Comparison of ENCODE assay signal across 8 cellular contexts in genomic region chrX:77788050-77788449, GRCh38. TPM values are rescaled to one million over a fixed set of nuclear protein-coding genes. Genes with fewer than 3 reads are reported as not detected.
A peak's percentile ranks its signal among the peaks of the same experiment; 100 is the strongest.
DNase-seq lines count a peak whose midpoint lies in the region; ATAC-seq and TF ChIP-seq lines count a peak whose summit lies in the region.

No MANE protein-coding gene starts in this region.

- intact Hi-C loops in psoas muscle (cut with DNase I), result no loop called here

- no peak overlapping the region for H3K27ac ChIP-seq in psoas muscle

- no peaks in the 10 kb centered on the region for H3K4me1 ChIP-seq in psoas muscle

- in situ Hi-C loops in GM13976 (cut with MboI; ENCODE audit: low sequenced_read_pairs, unreplicated experiment), result no loop called here
- in situ Hi-C loops in G401 (cut with HindIII; ENCODE audit: low sequenced_read_pairs), result no loop called here

- no peak for TF ChIP-seq POLR2A in GM18505 (IDR thresholded peaks at IDR 0.05; ENCODE audit: borderline replicate concordance, extremely low read depth, insufficient read depth, insufficient read length)

- 46 to 61% (median 50%) methylated on average over 2 of the region's 2 CpGs for WGBS in psoas muscle, 3 donors

- peak overlapping the region; percentile 20 for H3K4me3 ChIP-seq in psoas muscle

- no peak for TF ChIP-seq CTCF in psoas muscle (IDR thresholded peaks at IDR 0.05)
- no peak for TF ChIP-seq CTCF in GM13976 (IDR thresholded peaks at IDR 0.05; ENCODE audit: borderline replicate concordance, control extremely low read depth, extremely low read depth, insufficient read depth, missing control alignments)

- DNase-seq in GF-D8 (lab: John Stamatoyannopoulos, UW), result peak; percentile 75
- peak; percentile 89 for DNase-seq in OCI-M1 (lab: John Stamatoyannopoulos, UW)
- no peak for DNase-seq in psoas muscle
- no peak for DNase-seq in GM13976 (ENCODE audit: low spot score)
- DNase-seq in G401 (ENCODE audit: low spot score), result no peak

- peak; percentile 71 for ATAC-seq in esophagus mucosa
- no peak for ATAC-seq in psoas muscle
- ATAC-seq in GM18505 (IDR thresholded peaks at IDR 0.05; ENCODE audit: unreplicated experiment), result no peak
- no peak for ATAC-seq in HG02973 (IDR thresholded peaks at IDR 0.05; ENCODE audit: unreplicated experiment)

- H3K27me3 ChIP-seq in psoas muscle (ENCODE audit: insufficient read depth in 3 of 3, low read length in 2 of 3), result no peaks in the 10 kb centered on the region

- no peaks in the 10 kb centered on the region for H3K36me3 ChIP-seq in psoas muscle (ENCODE audit: insufficient read depth in 1 of 2, low read depth in 1 of 2)

- H3K9me3 ChIP-seq in psoas muscle, result no peaks in the 10 kb centered on the region

RNA-seq across cellular contexts. Expression of gene ATRX, which starts 2.0 kb away (rescaled TPM):
- 34.2 TPM for total RNA-seq in esophagus mucosa
- 10 to 100 TPM; 45.8 to 68.6 (median 64.1) TPM for total RNA-seq in psoas muscle
- 10 to 100 TPM in 1 of 3 donors, 1 to 10 TPM in 2; 8.0 to 24.8 (median 8.5) TPM for polyA plus RNA-seq in psoas muscle
- total RNA-seq in G401 (2014; rRNA removed; shearing (Covaris generic)), result 16.6 and 40.4 TPM in 2 replicates

Comparison
In these comparisons a context has a peak if more than half of its experiments do, and no peak if none do; other contexts are left out.
1. DNase-seq: peak in GF-D8 (single experiment) and OCI-M1 (single experiment); none in psoas muscle (0 of 2), GM13976 (single experiment) and G401 (single experiment).